In genomic region chr1:192983349-192983980, GRCh38 we compare ENCODE assay signal across 10 cellular contexts.
DNase-seq lines count a peak whose midpoint lies in the region; ATAC-seq, FAIRE-seq and TF ChIP-seq lines count a peak whose summit lies in the region.
"Had no signal": no experiment of that assay in that cellular context is flagged by ENCODE, and none has a peak within 500 bp of the region (broad histone marks: within the 10 kb centered on the region; RNA-seq: fewer than 3 reads in every experiment).

No MANE protein-coding gene starts in this region.

- no peaks in the 10 kb centered on the region for H3K79me2 ChIP-seq in GM12878 (ENCODE audit: control insufficient read depth, insufficient read depth, low read length)

- H3K9me3 ChIP-seq in GM12878 (replicated peaks; ENCODE audit: control insufficient read depth, insufficient read depth, low read length) = no peaks in the 10 kb centered on the region

- in situ Hi-C loops in GM12878 (cut with MboI) = no loop called here

- CTCF ChIA-PET in GM10248 (lab: Yijun Ruan, JAX) = interaction anchor here (0.6 to 1.6 kb wide), 4 partner anchors 20 to 138 kb away, joined by 3 to 4 read pairs (median 3); partner anchors contain the start of gene CDC73
- CTCF ChIA-PET in GM12878 (lab: Yijun Ruan, JAX) = interaction anchor here (1.0 to 1.2 kb wide), 2 partner anchors 15 to 87 kb away, joined by 3 read pairs; no protein-coding TSS in a partner anchor

- DNase-seq in GM10248 (ENCODE audit: extremely low spot score) (peak; percentile 39), GM12878 (ENCODE audit: low read depth, low spot score) (peak; percentile 12), inferior parietal cortex (ENCODE audit: extremely low spot score) (no peak), NCI-H2107 treated with DMSO at 0.1 percent for 48 hours (lab: John Stamatoyannopoulos, UW; ENCODE audit: unreplicated experiment) (no peak), cortex of kidney (lab: John Stamatoyannopoulos, UW) (no peak), D341Med (ENCODE audit: low spot score) (no peak)
- DNase-seq: NCI-H82 had no signal

- no TSS peak for BruUV-seq in GM12878 (replicated peaks; lab: Mats Ljungman, UMichigan)

- H3K4me1 ChIP-seq in GM12878 (ENCODE audit: control insufficient read depth, insufficient read depth, low read length) = peaks cover 3% of the 10 kb centered on the region; the same call in 1 of the 2 replicates

- RAD21 ChIA-PET in GM12878 (lab: Charles Lee; ENCODE audit: unreplicated experiment) = interaction anchor here (2.0 kb wide), 1 partner anchor 176 kb away, joined by 5 read pairs; no protein-coding TSS in a partner anchor

- 0% methylated on average over 6 of the region's 6 CpGs for WGBS in GM12878 (ENCODE audit: insufficient coverage, insufficient replicate concordance, low lambda C conversion rate, missing lambda C conversion rate)

- no peak overlapping the region for H3K9ac ChIP-seq in GM12878 (ENCODE audit: control insufficient read depth, insufficient read depth, low read length)

- TF ChIP-seq POLR2A in GM12878 (IDR thresholded peaks at IDR 0.05; ENCODE audit: low read depth, low read length) = no peak

- TF ChIP-seq EP300 in GM12878 (IDR thresholded peaks at IDR 0.05; ENCODE audit: borderline replicate concordance in 1 of 2, control insufficient read depth in 1 of 2, low read depth in 2 of 2, low read length in 2 of 2) = no peak

- no peak overlapping the region; the same call in 1 of the 2 replicates for H3K4me2 ChIP-seq in GM12878 (ENCODE audit: control insufficient read depth, insufficient read depth)

- TF ChIP-seq CTCF in GM10248 (IDR thresholded peaks at IDR 0.05; ENCODE audit: control extremely low read depth, extremely low read depth, low read depth, missing control alignments) = no peak
- no peak for TF ChIP-seq CTCF in GM12878 (IDR thresholded peaks at IDR 0.05 in 2 of 3, conservative IDR thresholded peaks at IDR 0.05 in 1 of 3; ENCODE audit: control insufficient read depth in 2 of 3, extremely low read depth in 1 of 3, insufficient read depth in 1 of 3, low read depth in 3 of 3, low read length in 3 of 3)

- H3K36me3 ChIP-seq in GM12878 (ENCODE audit: control insufficient read depth in 2 of 2, insufficient read depth in 2 of 2, low read length in 1 of 2) = no peaks in the 10 kb centered on the region

- H3K27me3 ChIP-seq in GM12878 (replicated peaks in 1 of 2; ENCODE audit: control insufficient read depth in 2 of 2, insufficient read depth in 2 of 2, low read length in 1 of 2) = no peaks in the 10 kb centered on the region

- no peak overlapping the region for H3K27ac ChIP-seq in GM12878 (ENCODE audit: control insufficient read depth, insufficient read depth)
- H3K27ac ChIP-seq: HL-60 had no signal

- ATAC-seq in GM19452 (IDR thresholded peaks at IDR 0.05; ENCODE audit: unreplicated experiment) = peak; percentile 94
- peak; percentile 88 for ATAC-seq in HG03103 (IDR thresholded peaks at IDR 0.05; ENCODE audit: low read depth, unreplicated experiment)
- peak; percentile 89 for ATAC-seq in GM12878

- intact Hi-C loops in GM12878 (cut with micrococcal nuclease; ENCODE audit: unreplicated experiment) = no loop called here

- H2AFZ ChIP-seq in GM12878 (ENCODE audit: control insufficient read depth, low read depth, low read length) = no peak overlapping the region

- no peak overlapping the region for H3K4me3 ChIP-seq in GM12878

- no peaks in the 10 kb centered on the region for H4K20me1 ChIP-seq in GM12878 (ENCODE audit: control insufficient read depth, insufficient read depth)

- no peak for TF ChIP-seq RAD21 in GM12878 (IDR thresholded peaks at IDR 0.05; ENCODE audit: insufficient read depth, low read depth, low read length)

- POLR2A ChIA-PET in GM10248 (lab: Yijun Ruan, JAX) = no interaction called here
- POLR2A ChIA-PET in GM12878 (lab: Charles Lee) = no interaction called here

- FAIRE-seq in GM12878 (lab: Jason Lieb, UNC) = peak; percentile 84

- SMC1A ChIA-PET in GM12878 (lab: Charles Lee; ENCODE audit: uncharacterized antibody, unreplicated experiment) = interaction anchor here (1.4 kb wide), 1 partner anchor 10 kb away, joined by 3 read pairs; no protein-coding TSS in a partner anchor

TF ChIP-seq in GM12878, 131 proteins besides CTCF, POLR2A, EP300 and RAD21:
- no peak for TF ChIP-seq ZBTB4 (CRISPR knock-in tag; IDR thresholded peaks at IDR 0.05)
- TF ChIP-seq KAT2A (conservative IDR thresholded peaks at IDR 0.05; ENCODE audit: control insufficient read depth, low read depth, low read length) = no peak
- TF ChIP-seq NFIC (IDR thresholded peaks at IDR 0.05; ENCODE audit: low read depth, low read length) = peak; percentile 26; the same call in 1 of the 2 replicates
- 0 out of 3 replicates have a peak, but pooled peaks have one; percentile 23 for TF ChIP-seq POU2F2 (IDR thresholded peaks at IDR 0.05; ENCODE audit: borderline replicate concordance, low read depth, low read length)
- TF ChIP-seq JUNB (IDR thresholded peaks at IDR 0.05) = peak; percentile 27; the same call in 1 of the 2 replicates
- no peak for TF ChIP-seq ZSCAN29 (IDR thresholded peaks at IDR 0.05)
- no peak for TF ChIP-seq MYC (IDR thresholded peaks at IDR 0.05; ENCODE audit: insufficient read depth, insufficient read length, insufficient replicate concordance, low read length, severe bottlenecking)
- TF ChIP-seq EGR1 (IDR thresholded peaks at IDR 0.05; ENCODE audit: borderline replicate concordance in 1 of 2, low read depth in 2 of 2, low read length in 2 of 2) = no peak
- TF ChIP-seq RUNX3 (IDR thresholded peaks at IDR 0.05; ENCODE audit: low read length) = peak; percentile 40; the same call in 1 of the 2 replicates

Comparison
In these comparisons a context has a peak if more than half of its experiments do, and no peak if none do; other contexts are left out.
1. DNase-seq: peak in GM10248 (single experiment) and GM12878 (single experiment); none in inferior parietal cortex (single experiment), NCI-H2107 treated with DMSO at 0.1 percent for 48 hours (single experiment), cortex of kidney (single experiment) and D341Med (single experiment).
2. Peak in every context shown above with its lines, with median percentiles within 50 percentile points of each other: ATAC-seq.